In the genomic region with DNA sequence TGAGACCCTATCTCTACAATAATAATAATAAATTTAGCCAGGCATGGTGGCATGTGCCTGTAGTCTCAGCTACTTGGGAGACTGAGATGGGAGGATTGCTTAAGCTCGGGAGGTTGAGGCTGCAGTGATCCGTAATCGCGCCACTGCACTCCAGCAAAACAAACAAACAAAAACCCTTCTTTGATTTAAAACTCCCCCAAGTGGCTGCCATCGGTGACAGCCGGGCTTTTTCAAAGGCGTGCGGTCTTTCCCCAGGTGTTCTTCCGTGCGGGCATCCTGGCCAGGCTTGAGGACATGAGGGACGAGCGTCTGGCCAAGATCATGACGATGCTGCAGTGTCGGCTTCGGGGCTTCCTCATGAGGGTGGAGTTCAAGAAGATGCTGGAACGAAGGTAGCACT, we compare ENCODE assay signal across 25 cellular contexts. TPM values are rescaled to one million over a fixed set of nuclear protein-coding genes. Genes with fewer than 3 reads are reported as not detected.
A peak's percentile ranks its signal among the peaks of the same experiment; 100 is the strongest.
DNase-seq lines count a peak whose midpoint lies in the region; ATAC-seq and TF ChIP-seq lines count a peak whose summit lies in the region.
"Had no signal": no experiment of that assay in that cellular context is flagged by ENCODE, and none has a peak within 500 bp of the region (broad histone marks: within the 10 kb centered on the region; RNA-seq: fewer than 3 reads in every experiment).

No MANE protein-coding gene starts in this region.

- no peaks in the 10 kb centered on the region for H3K4me1 Mint-ChIP-seq in GM23338
- peaks cover 7% of the 10 kb centered on the region for H3K4me1 Mint-ChIP-seq in progenitor cell of endocrine pancreas (ENCODE audit: low read depth)

- no peak overlapping the region for H3K4me3 ChIP-seq in GM23338
- H3K4me3 ChIP-seq: hepatocyte had no signal

- H3K4me3 Mint-ChIP-seq in GM23338, result no peak overlapping the region
- H3K4me3 Mint-ChIP-seq in progenitor cell of endocrine pancreas (ENCODE audit: low read depth), result no peak overlapping the region
- H3K4me3 Mint-ChIP-seq: activated CD8-positive, alpha-beta T cell treated with anti-CD3 and anti-CD28 coated beads for 36 hours; activated naive CD4-positive, alpha-beta T cell treated with anti-CD3 and anti-CD28 coated beads for 36 hours; activated T-cell treated with anti-CD3 and anti-CD28 coated beads, Interleukin-2, amount 50 U/mL, for 4 hours; CD4-positive, alpha-beta memory T cell had no signal

- TF ChIP-seq CTCF in GM23338 (conservative IDR thresholded peaks at IDR 0.05; ENCODE audit: low read depth in 2 of 2), result peak; percentile 33 to 50; a peak in 3 of 4 replicates
- TF ChIP-seq CTCF in VCaP (conservative IDR thresholded peaks at IDR 0.05), result 0 out of 2 replicates have a peak, but pooled peaks have one; percentile 13
- TF ChIP-seq CTCF in progenitor cell of endocrine pancreas (IDR thresholded peaks at IDR 0.05; ENCODE audit: unreplicated experiment), result peak; percentile 9

- H4K20me1 ChIP-seq in GM23338 (replicated peaks; ENCODE audit: insufficient read depth), result no peaks in the 10 kb centered on the region

- no peaks in the 10 kb centered on the region for H3K36me3 ChIP-seq in GM23338 (ENCODE audit: insufficient read depth)

- no peak overlapping the region for H3K27ac ChIP-seq in GM23338 (ENCODE audit: low read depth)
- H3K27ac ChIP-seq in VCaP, result no peak overlapping the region
- H3K27ac ChIP-seq: hepatocyte had no signal

- peaks cover 4% of the 10 kb centered on the region for H3K27me3 Mint-ChIP-seq in GM23338 (ENCODE audit: insufficient read depth, low read depth, poor library complexity)
- peaks cover 9% of the 10 kb centered on the region for H3K27me3 Mint-ChIP-seq in progenitor cell of endocrine pancreas
- H3K27me3 Mint-ChIP-seq: activated CD8-positive, alpha-beta T cell treated with anti-CD3 and anti-CD28 coated beads for 36 hours had no signal

- peak; percentile 53 for DNase-seq in GM23338 (ENCODE audit: low spot score)
- peak; percentile 5 for DNase-seq in iPS DF 19.7 (ENCODE audit: low read depth, low spot score)
- DNase-seq in progenitor cell of endocrine pancreas (ENCODE audit: low spot score, unreplicated experiment), result no peak
- DNase-seq in D341Med (ENCODE audit: low spot score), result no peak
- no peak for DNase-seq in central memory CD4-positive, alpha-beta T cell
- DNase-seq in AML-193 (lab: John Stamatoyannopoulos, UW), result no peak
- DNase-seq: activated CD4-positive, CD25-positive, alpha-beta regulatory T cell treated with anti-CD3 and anti-CD28 coated beads, Interleukin-2, amount 50 U/mL, for 72 hours; activated CD8-positive, alpha-beta T cell treated with anti-CD3 and anti-CD28 coated beads for 36 hours; activated naive CD4-positive, alpha-beta T cell treated with anti-CD3 and anti-CD28 coated beads for 36 hours; activated T-cell treated with anti-CD3 and anti-CD28 coated beads, Interleukin-2, amount 50 U/mL, for 4 hours; amygdala; CD4-positive, alpha-beta memory T cell; foreskin melanocyte; islet precursor cell; Karpas-422; mammary epithelial cell; MV-4-11; NCI-H187 treated with DMSO at 0.1 percent for 48 hours; NCI-H226; stimulated activated CD4-positive, alpha-beta T cell treated with anti-CD3 and anti-CD28 coated beads, Interleukin-4, amount 100 ng/mL, for 1 hour; stimulated activated naive CD4-positive, alpha-beta T cell treated with Interleukin-2 at 50 U/mL for 16 hours had no signal

- H3K79me2 ChIP-seq in GM23338 (replicated peaks; ENCODE audit: insufficient read depth), result no peaks in the 10 kb centered on the region
- H3K79me2 ChIP-seq: hepatocyte had no signal

- no peaks in the 10 kb centered on the region for H3K27me3 ChIP-seq in GM23338 (ENCODE audit: insufficient read depth)
- H3K27me3 ChIP-seq: hepatocyte had no signal

- no peak overlapping the region; the same call in 1 of the 2 replicates for H2AFZ ChIP-seq in GM23338
- H2AFZ ChIP-seq: hepatocyte had no signal

- H3K9me3 Mint-ChIP-seq in GM23338, result no peaks in the 10 kb centered on the region
- H3K9me3 Mint-ChIP-seq in progenitor cell of endocrine pancreas (ENCODE audit: low read depth), result peaks cover 8% of the 10 kb centered on the region
- H3K9me3 Mint-ChIP-seq: activated CD8-positive, alpha-beta T cell treated with anti-CD3 and anti-CD28 coated beads for 36 hours; activated naive CD4-positive, alpha-beta T cell treated with anti-CD3 and anti-CD28 coated beads for 36 hours; activated T-cell treated with anti-CD3 and anti-CD28 coated beads, Interleukin-2, amount 50 U/mL, for 4 hours had no signal

- H3K4me1 ChIP-seq in GM23338 (ENCODE audit: insufficient read depth), result no peaks in the 10 kb centered on the region

- H3K9me2 ChIP-seq in GM23338 (ENCODE audit: insufficient read depth), result no peaks in the 10 kb centered on the region

- H3F3A ChIP-seq in GM23338 (replicated peaks; ENCODE audit: low read depth), result no peaks in the 10 kb centered on the region

- no peak overlapping the region for H3K4me2 ChIP-seq in GM23338
- H3K4me2 ChIP-seq: hepatocyte had no signal

- no peaks in the 10 kb centered on the region for H3K36me3 Mint-ChIP-seq in GM23338 (ENCODE audit: low read depth)
- peaks cover 2% of the 10 kb centered on the region for H3K36me3 Mint-ChIP-seq in progenitor cell of endocrine pancreas (ENCODE audit: insufficient read depth)
- H3K36me3 Mint-ChIP-seq: CD4-positive, alpha-beta memory T cell had no signal

- peak; percentile 53 for ATAC-seq in GM23338
- ATAC-seq in HG03045 (IDR thresholded peaks at IDR 0.05; ENCODE audit: unreplicated experiment), result no peak
- ATAC-seq: activated CD8-positive, alpha-beta T cell treated with anti-CD3 and anti-CD28 coated beads for 36 hours; activated T-cell treated with anti-CD3 and anti-CD28 coated beads, Interleukin-2, amount 50 U/mL, for 4 hours had no signal

- H3K27ac Mint-ChIP-seq in GM23338 (no peak overlapping the region), progenitor cell of endocrine pancreas (no peak overlapping the region)
- H3K27ac Mint-ChIP-seq: activated CD8-positive, alpha-beta T cell treated with anti-CD3 and anti-CD28 coated beads for 36 hours; activated naive CD4-positive, alpha-beta T cell treated with anti-CD3 and anti-CD28 coated beads for 36 hours; CD4-positive, alpha-beta memory T cell had no signal

TF ChIP-seq in GM23338, 12 proteins besides CTCF, POLR2A, EP300 and RAD21 (continues in another document):
- TF ChIP-seq STAT1 (IDR thresholded peaks at IDR 0.05; ENCODE audit: unreplicated experiment) (no peak), EZH2phosphoT487 (IDR thresholded peaks at IDR 0.05; ENCODE audit: unreplicated experiment) (no peak), POLR2AphosphoS5 (IDR thresholded peaks at IDR 0.05; ENCODE audit: low read depth) (no peak)
- TF ChIP-seq, protein P1, sequence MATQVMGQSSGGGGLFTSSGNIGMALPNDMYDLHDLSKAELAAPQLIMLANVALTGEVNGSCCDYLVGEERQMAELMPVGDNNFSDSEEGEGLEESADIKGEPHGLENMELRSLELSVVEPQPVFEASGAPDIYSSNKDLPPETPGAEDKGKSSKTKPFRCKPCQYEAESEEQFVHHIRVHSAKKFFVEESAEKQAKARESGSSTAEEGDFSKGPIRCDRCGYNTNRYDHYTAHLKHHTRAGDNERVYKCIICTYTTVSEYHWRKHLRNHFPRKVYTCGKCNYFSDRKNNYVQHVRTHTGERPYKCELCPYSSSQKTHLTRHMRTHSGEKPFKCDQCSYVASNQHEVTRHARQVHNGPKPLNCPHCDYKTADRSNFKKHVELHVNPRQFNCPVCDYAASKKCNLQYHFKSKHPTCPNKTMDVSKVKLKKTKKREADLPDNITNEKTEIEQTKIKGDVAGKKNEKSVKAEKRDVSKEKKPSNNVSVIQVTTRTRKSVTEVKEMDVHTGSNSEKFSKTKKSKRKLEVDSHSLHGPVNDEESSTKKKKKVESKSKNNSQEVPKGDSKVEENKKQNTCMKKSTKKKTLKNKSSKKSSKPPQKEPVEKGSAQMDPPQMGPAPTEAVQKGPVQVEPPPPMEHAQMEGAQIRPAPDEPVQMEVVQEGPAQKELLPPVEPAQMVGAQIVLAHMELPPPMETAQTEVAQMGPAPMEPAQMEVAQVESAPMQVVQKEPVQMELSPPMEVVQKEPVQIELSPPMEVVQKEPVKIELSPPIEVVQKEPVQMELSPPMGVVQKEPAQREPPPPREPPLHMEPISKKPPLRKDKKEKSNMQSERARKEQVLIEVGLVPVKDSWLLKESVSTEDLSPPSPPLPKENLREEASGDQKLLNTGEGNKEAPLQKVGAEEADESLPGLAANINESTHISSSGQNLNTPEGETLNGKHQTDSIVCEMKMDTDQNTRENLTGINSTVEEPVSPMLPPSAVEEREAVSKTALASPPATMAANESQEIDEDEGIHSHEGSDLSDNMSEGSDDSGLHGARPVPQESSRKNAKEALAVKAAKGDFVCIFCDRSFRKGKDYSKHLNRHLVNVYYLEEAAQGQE (IDR thresholded peaks at IDR 0.05; ENCODE audit: unreplicated experiment), result no peak
- TF ChIP-seq, protein P2, sequence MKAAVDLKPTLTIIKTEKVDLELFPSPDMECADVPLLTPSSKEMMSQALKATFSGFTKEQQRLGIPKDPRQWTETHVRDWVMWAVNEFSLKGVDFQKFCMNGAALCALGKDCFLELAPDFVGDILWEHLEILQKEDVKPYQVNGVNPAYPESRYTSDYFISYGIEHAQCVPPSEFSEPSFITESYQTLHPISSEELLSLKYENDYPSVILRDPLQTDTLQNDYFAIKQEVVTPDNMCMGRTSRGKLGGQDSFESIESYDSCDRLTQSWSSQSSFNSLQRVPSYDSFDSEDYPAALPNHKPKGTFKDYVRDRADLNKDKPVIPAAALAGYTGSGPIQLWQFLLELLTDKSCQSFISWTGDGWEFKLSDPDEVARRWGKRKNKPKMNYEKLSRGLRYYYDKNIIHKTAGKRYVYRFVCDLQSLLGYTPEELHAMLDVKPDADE (IDR thresholded peaks at IDR 0.05), result no peak

RNA-seq across cellular contexts. Expression of a gene that starts 1.9 kb away (rescaled TPM):
- total RNA-seq in GM23338 (2014; rRNA removed; shearing (Covaris generic)), result not detected in 2 replicates
- polyA plus RNA-seq in GM23338 (2016; fragmentation: Nextera tagmentation; extraction: Ambion mirVana), result not detected in 2 replicates
- not detected in 2 replicates for total RNA-seq in progenitor cell of endocrine pancreas
- total RNA-seq: activated CD8-positive, alpha-beta T cell treated with anti-CD3 and anti-CD28 coated beads for 36 hours; activated naive CD4-positive, alpha-beta T cell treated with anti-CD3 and anti-CD28 coated beads for 36 hours; activated T-cell treated with anti-CD3 and anti-CD28 coated beads, Interleukin-2, amount 50 U/mL, for 4 hours; cardiac septum; CD4-positive, alpha-beta memory T cell had no signal
- polyA plus RNA-seq: CD4-positive, alpha-beta memory T cell; hepatocyte had no signal

RNA-seq across cellular contexts. Expression of a gene that starts 55.0 kb away (rescaled TPM):
- 108 and 168 TPM in 2 replicates for total RNA-seq in GM23338 (2014; rRNA removed; shearing (Covaris generic))
- 210 and 246 TPM in 2 replicates for polyA plus RNA-seq in GM23338 (2016; fragmentation: Nextera tagmentation; extraction: Ambion mirVana)
- 135 and 140 TPM in 2 replicates for total RNA-seq in progenitor cell of endocrine pancreas

Comparison
In these comparisons a context has a peak if more than half of its experiments do, and no peak if none do; other contexts are left out.
1. DNase-seq: peak in GM23338 (single experiment) and iPS DF 19.7 (single experiment); none in progenitor cell of endocrine pancreas (single experiment), D341Med (single experiment), central memory CD4-positive, alpha-beta T cell (single experiment) and AML-193 (0 of 2).
2. Peak in every context shown above with its lines, with median percentiles within 50 percentile points of each other: CTCF ChIP-seq.